ENCODE assay signal across 20 cellular contexts in the genomic region with DNA sequence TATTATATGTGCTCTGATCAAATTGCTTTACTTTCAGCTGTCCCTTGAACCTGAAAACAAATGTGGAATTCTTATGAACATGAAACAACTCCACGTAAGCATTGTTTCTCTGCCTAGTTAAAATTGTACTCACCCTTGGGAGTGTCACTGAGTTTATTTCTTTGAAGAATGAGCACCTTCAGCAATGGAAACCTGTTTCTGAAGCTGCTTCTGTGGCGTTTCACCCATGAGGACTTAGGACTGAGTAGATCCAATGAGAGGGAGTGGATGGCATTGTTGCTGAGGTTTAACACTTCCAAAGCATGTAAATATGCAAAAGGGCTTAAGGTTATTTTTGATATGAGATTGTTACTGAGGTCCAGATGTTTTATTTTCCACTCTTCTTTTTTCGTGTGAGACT. TPM values are rescaled to one million over a fixed set of nuclear protein-coding genes. Genes with fewer than 3 reads are reported as not detected.
DNase-seq lines count a peak whose midpoint lies in the region; ATAC-seq, FAIRE-seq and TF ChIP-seq lines count a peak whose summit lies in the region.
"Had no signal": no experiment of that assay in that cellular context is flagged by ENCODE, and none has a peak within 500 bp of the region (broad histone marks: within the 10 kb centered on the region; RNA-seq: fewer than 3 reads in every experiment).

No MANE protein-coding gene starts in this region.

- no peak for TF ChIP-seq CTCF in colonic mucosa (IDR thresholded peaks at IDR 0.05)
- TF ChIP-seq CTCF in endothelial cell of umbilical vein (IDR thresholded peaks at IDR 0.05; ENCODE audit: extremely low read depth in 1 of 2, insufficient read depth in 1 of 2, low read depth in 1 of 2, low read length in 2 of 2), result no peak
- no peak for TF ChIP-seq CTCF in transverse colon (IDR thresholded peaks at IDR 0.05)
- TF ChIP-seq CTCF in coronary artery (IDR thresholded peaks at IDR 0.05), result no peak

- H3K36me3 ChIP-seq in colonic mucosa (no peaks in the 10 kb centered on the region), endothelial cell of umbilical vein (ENCODE audit: control insufficient read depth in 2 of 2, extremely low read depth in 1 of 2, insufficient read depth in 2 of 2, low read length in 2 of 2) (no peaks in the 10 kb centered on the region), mucosa of rectum (ENCODE audit: control insufficient read depth in 2 of 2, insufficient read depth in 2 of 2, low read length in 2 of 2) (no peaks in the 10 kb centered on the region), transverse colon (no peaks in the 10 kb centered on the region)
- H3K36me3 ChIP-seq: BE2C had no signal

- no peaks in the 10 kb centered on the region for H3K9me1 ChIP-seq in endothelial cell of umbilical vein (replicated peaks; ENCODE audit: control insufficient read depth, extremely low read depth, insufficient read depth, low read length)

- no peak for TF ChIP-seq EP300 in transverse colon (IDR thresholded peaks at IDR 0.05; ENCODE audit: low read depth)

- H3K9me3 ChIP-seq in colonic mucosa (no peaks in the 10 kb centered on the region), endothelial cell of umbilical vein (replicated peaks; ENCODE audit: control insufficient read depth, insufficient read depth, low read length) (no peaks in the 10 kb centered on the region), mucosa of rectum (ENCODE audit: control insufficient read depth in 2 of 2, low read length in 2 of 2) (no peaks in the 10 kb centered on the region), transverse colon (no peaks in the 10 kb centered on the region)
- H3K9me3 ChIP-seq: BE2C, Caco-2 had no signal

- POLR2A ChIA-PET in endothelial cell of umbilical vein (lab: Charles Lee), result no interaction called here

- WGBS in transverse colon (ENCODE audit: low coverage in 1 of 2), 2 donors, result 44 to 50% methylated on average over 3 of the region's 3 CpGs

- TF ChIP-seq POLR2A in endothelial cell of umbilical vein (IDR thresholded peaks at IDR 0.05; ENCODE audit: low read depth, low read length) (no peak), transverse colon (IDR thresholded peaks at IDR 0.05) (no peak)

- no peak for FAIRE-seq in endothelial cell of umbilical vein (lab: Jason Lieb, UNC)
- FAIRE-seq: D721Med, G401.6, GM12891, GM18507, H1, HepG2 had no signal

- H3K9ac ChIP-seq in colonic mucosa (ENCODE audit: low read depth in 2 of 2, low read length in 2 of 2) (peak overlapping the region in 1 of 2 donors; percentile 1), endothelial cell of umbilical vein (replicated peaks; ENCODE audit: extremely low read depth, insufficient read depth, low read length) (no peak overlapping the region), mucosa of rectum (ENCODE audit: low read depth in 1 of 2, low read length in 2 of 2) (no peak overlapping the region)

- no peak overlapping the region for H2AFZ ChIP-seq in endothelial cell of umbilical vein (ENCODE audit: low read depth, low read length)

- CTCF ChIA-PET in endothelial cell of umbilical vein (lab: Charles Lee), result interaction anchor here (0.9 kb wide), 1 partner anchor 136 kb away, joined by 3 read pairs; no protein-coding TSS in a partner anchor

- dilution Hi-C loops in endothelial cell of umbilical vein (cut with MboI; ENCODE audit: extremely low pct_ligation_motif_present, low sequenced_read_pairs), result no loop called here

- no peak overlapping the region for H3K4me2 ChIP-seq in endothelial cell of umbilical vein (ENCODE audit: insufficient read depth, low read length)

- in situ Hi-C loops in transverse colon (cut with MboI; ENCODE audit: low pct_ligation_motif_present in 1 of 4, low pct_unique_long_range_greater_than_20kb in 1 of 4, low sequenced_read_pairs in 3 of 4), result no loop called here

- H3K4me1 ChIP-seq in colonic mucosa (no peaks in the 10 kb centered on the region), endothelial cell of umbilical vein (ENCODE audit: control insufficient read depth, extremely low read depth, insufficient read depth, low read length) (peaks cover 29% of the 10 kb centered on the region), mucosa of rectum (ENCODE audit: control insufficient read depth in 2 of 2, insufficient read depth in 2 of 2, low read length in 2 of 2) (peaks cover 11 to 22% of the 10 kb centered on the region in 2 donors), transverse colon (peaks cover 0 to 16% (median 8%) of the 10 kb centered on the region in 4 donors)
- H3K4me1 ChIP-seq: BE2C had no signal

- H3K27ac ChIP-seq in colonic mucosa (peak overlapping the region; percentile 34), endothelial cell of umbilical vein (ENCODE audit: insufficient read depth, low read depth, low read length) (no peak overlapping the region), mucosa of rectum (ENCODE audit: low read depth in 2 of 2, low read length in 2 of 2) (peak overlapping the region; percentile 38 to 88), transverse colon (peak overlapping the region; percentile 45 to 79 (median 60)), coronary artery (no peak overlapping the region)

- no peaks in the 10 kb centered on the region for H4K20me1 ChIP-seq in endothelial cell of umbilical vein (replicated peaks; ENCODE audit: control insufficient read depth, extremely low read depth, insufficient read depth, low read length)

- H3K27me3 ChIP-seq in colonic mucosa, result no peaks in the 10 kb centered on the region
- H3K27me3 ChIP-seq in endothelial cell of umbilical vein (ENCODE audit: control insufficient read depth in 2 of 2, insufficient read depth in 2 of 2, low read length in 2 of 2), result no peaks in the 10 kb centered on the region
- H3K27me3 ChIP-seq in mucosa of rectum (ENCODE audit: control insufficient read depth in 2 of 2, insufficient read depth in 2 of 2, low read length in 2 of 2), result no peaks in the 10 kb centered on the region
- no peaks in the 10 kb centered on the region for H3K27me3 ChIP-seq in transverse colon
- H3K27me3 ChIP-seq: BE2C had no signal

- BruUV-seq in endothelial cell of umbilical vein (replicated peaks; lab: Mats Ljungman, UMichigan), result no TSS peak

- ATAC-seq in GM19467 (IDR thresholded peaks at IDR 0.05; ENCODE audit: unreplicated experiment), result no peak
- ATAC-seq: HepG2 had no signal

- intact Hi-C loops in colonic mucosa (cut with DNase I) (no loop called here), endothelial cell of umbilical vein (cut with micrococcal nuclease) (loop anchor here (1.0 kb wide), 1 partner anchor 132 kb away; no protein-coding TSS in a partner anchor), transverse colon (cut with DNase I; ENCODE audit: low total_unique reads) (no loop called here)

- H3K4me3 ChIP-seq in colonic mucosa (no peak overlapping the region), endothelial cell of umbilical vein (replicated peaks in 1 of 3; ENCODE audit: insufficient read depth in 1 of 3, low read depth in 1 of 3, low read length in 3 of 3) (no peak overlapping the region), mucosa of rectum (ENCODE audit: low read length in 2 of 2) (peak overlapping the region; percentile 21 to 39), transverse colon (no peak overlapping the region), coronary artery (no peak overlapping the region)

- DNase-seq in colonic mucosa (peak; percentile 24), endothelial cell of umbilical vein (ENCODE audit: low read depth, low spot score) (peak; percentile 22), transverse colon (peak; percentile 21), NCI-H1092 treated with DMSO at 0.1 percent for 48 hours (lab: John Stamatoyannopoulos, UW) (no peak), coronary artery (ENCODE audit: low spot score) (no peak), islet precursor cell (no peak)
- DNase-seq: ACHN; BE2C; C1 segment of cervical spinal cord; Caco-2; CD4-positive, CD25-positive, alpha-beta regulatory T cell; H9 had no signal

- no peaks in the 10 kb centered on the region for H3K79me2 ChIP-seq in endothelial cell of umbilical vein (ENCODE audit: control insufficient read depth, insufficient read depth, low read length)

RNA-seq across cellular contexts. Expression of a gene that starts 3.2 kb away (rescaled TPM):
- total RNA-seq in colonic mucosa (1 to 10 TPM; 6.1 to 8.5 TPM), endothelial cell of umbilical vein (0.27 and 0.51 TPM in 2 replicates), transverse colon (1 to 10 TPM; 4.6 to 9.2 (median 7.1) TPM)
- polyA plus RNA-seq in endothelial cell of umbilical vein, result 0.15 and 0.16 TPM in 2 replicates
- 0.10 and 0.11 TPM in 2 replicates for polyA plus RNA-seq in endothelial cell of umbilical vein (2011; cell fraction: cytosol; rRNA removed)
- polyA plus RNA-seq in endothelial cell of umbilical vein (2011; cell fraction: nucleus; rRNA removed), result 1.9 TPM in 2 replicates
- 0.19 and 0.24 TPM in 2 replicates for polyA plus RNA-seq in endothelial cell of umbilical vein (2012)
- polyA minus RNA-seq in endothelial cell of umbilical vein, result 0.17 and 0.24 TPM in 2 replicates
- polyA minus RNA-seq in endothelial cell of umbilical vein (2011; cell fraction: cytosol; rRNA and poly(A)+ RNA removed), result not detected
- 0.87 and 0.91 TPM in 2 replicates for polyA minus RNA-seq in endothelial cell of umbilical vein (2011; cell fraction: nucleus; rRNA and poly(A)+ RNA removed)
- total RNA-seq: Caco-2, H9, HepG2 had no signal
- polyA plus RNA-seq: CD4-positive, CD25-positive, alpha-beta regulatory T cell; HepG2 had no signal

RNA-seq across cellular contexts. Expression of a gene that starts 21.1 kb away (rescaled TPM):
- 10 to 100 TPM; 23.7 to 35.4 TPM for total RNA-seq in colonic mucosa
- total RNA-seq in endothelial cell of umbilical vein, result 54.0 and 54.4 TPM in 2 replicates
- polyA plus RNA-seq in endothelial cell of umbilical vein, result 11.7 and 13.7 TPM in 2 replicates
- polyA plus RNA-seq in endothelial cell of umbilical vein (2011; cell fraction: cytosol; rRNA removed), result 15.8 and 17.3 TPM in 2 replicates
- polyA plus RNA-seq in endothelial cell of umbilical vein (2011; cell fraction: nucleus; rRNA removed), result 7.4 and 10.8 TPM in 2 replicates
- polyA plus RNA-seq in endothelial cell of umbilical vein (2012), result 26.2 and 31.8 TPM in 2 replicates
- polyA minus RNA-seq in endothelial cell of umbilical vein, result 11.9 and 12.1 TPM in 2 replicates
- 2.9 TPM for polyA minus RNA-seq in endothelial cell of umbilical vein (2011; cell fraction: cytosol; rRNA and poly(A)+ RNA removed)
- 3.9 and 6.4 TPM in 2 replicates for polyA minus RNA-seq in endothelial cell of umbilical vein (2011; cell fraction: nucleus; rRNA and poly(A)+ RNA removed)
- total RNA-seq in transverse colon, result 10 to 100 TPM in 2 of 4 donors, 1 to 10 TPM in 2; 4.9 to 26.4 (median 15.7) TPM

RNA-seq across cellular contexts. Expression of a gene that starts 34.1 kb away (rescaled TPM):
- total RNA-seq in colonic mucosa (10 to 100 TPM in 1 of 2 donors, 1 to 10 TPM in 1; 9.8 to 14.6 TPM), endothelial cell of umbilical vein (4.6 and 5.5 TPM in 2 replicates), transverse colon (10 to 100 TPM in 1 of 4 donors, 1 to 10 TPM in 3; 3.0 to 11.2 (median 7.9) TPM)
- 2.7 TPM in 2 replicates for polyA plus RNA-seq in endothelial cell of umbilical vein
- polyA plus RNA-seq in endothelial cell of umbilical vein (2011; cell fraction: cytosol; rRNA removed), result 1.8 and 2.1 TPM in 2 replicates
- polyA plus RNA-seq in endothelial cell of umbilical vein (2011; cell fraction: nucleus; rRNA removed), result 8.1 and 10.5 TPM in 2 replicates
- polyA plus RNA-seq in endothelial cell of umbilical vein (2012), result 5.9 and 6.2 TPM in 2 replicates
- polyA minus RNA-seq in endothelial cell of umbilical vein, result 7.0 and 7.6 TPM in 2 replicates
- not detected for polyA minus RNA-seq in endothelial cell of umbilical vein (2011; cell fraction: cytosol; rRNA and poly(A)+ RNA removed)
- polyA minus RNA-seq in endothelial cell of umbilical vein (2011; cell fraction: nucleus; rRNA and poly(A)+ RNA removed), result 4.5 and 7.1 TPM in 2 replicates
- total RNA-seq: Caco-2; CD4-positive, CD25-positive, alpha-beta regulatory T cell had no signal
- polyA plus RNA-seq: CD4-positive, CD25-positive, alpha-beta regulatory T cell had no signal

Comparison
In these comparisons a context has a peak if more than half of its experiments do, and no peak if none do; other contexts are left out.
1. DNase-seq: peak in colonic mucosa (single experiment), endothelial cell of umbilical vein (single experiment) and transverse colon (single experiment); none in NCI-H1092 treated with DMSO at 0.1 percent for 48 hours (single experiment), coronary artery (single experiment) and islet precursor cell (single experiment).
2. H3K27ac ChIP-seq: peak in colonic mucosa (single experiment), mucosa of rectum (2 of 2) and transverse colon (4 of 4); none in endothelial cell of umbilical vein (single experiment) and coronary artery (0 of 2).
3. H3K4me3 ChIP-seq: peak in mucosa of rectum (2 of 2); none in colonic mucosa (single experiment), endothelial cell of umbilical vein (0 of 3), transverse colon (0 of 4) and coronary artery (single experiment).